1 cellular context compared by ENCODE assay signal in the genomic region with DNA sequence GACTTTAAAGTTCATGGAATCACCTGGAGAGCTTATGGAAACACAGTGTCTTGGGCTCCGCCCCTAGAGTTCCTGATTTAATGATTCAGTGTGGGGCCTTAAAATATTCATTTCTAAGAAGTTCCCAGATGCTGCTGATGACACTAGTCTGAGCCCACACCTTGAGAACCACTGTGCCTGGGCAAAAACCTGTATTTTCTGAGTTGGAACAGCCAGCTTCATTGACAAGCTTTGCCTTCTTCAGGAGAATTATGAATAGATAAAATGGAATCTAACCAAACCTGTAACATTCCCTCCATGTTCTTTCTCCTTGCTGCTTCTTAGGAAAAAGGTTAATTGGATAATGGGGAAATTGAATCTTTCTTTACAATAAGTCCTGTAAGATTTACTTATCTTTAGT.
TF ChIP-seq lines count a peak whose summit lies in the region.

No MANE protein-coding gene starts in this region.

TF ChIP-seq in H1, 55 proteins besides CTCF, POLR2A, EP300 and RAD21 (continued from another document):
- no peak for TF ChIP-seq TBP (IDR thresholded peaks at IDR 0.05; ENCODE audit: low read depth, low read length)
